Comparison of ENCODE assay signal across 14 cellular contexts in the genomic region with DNA sequence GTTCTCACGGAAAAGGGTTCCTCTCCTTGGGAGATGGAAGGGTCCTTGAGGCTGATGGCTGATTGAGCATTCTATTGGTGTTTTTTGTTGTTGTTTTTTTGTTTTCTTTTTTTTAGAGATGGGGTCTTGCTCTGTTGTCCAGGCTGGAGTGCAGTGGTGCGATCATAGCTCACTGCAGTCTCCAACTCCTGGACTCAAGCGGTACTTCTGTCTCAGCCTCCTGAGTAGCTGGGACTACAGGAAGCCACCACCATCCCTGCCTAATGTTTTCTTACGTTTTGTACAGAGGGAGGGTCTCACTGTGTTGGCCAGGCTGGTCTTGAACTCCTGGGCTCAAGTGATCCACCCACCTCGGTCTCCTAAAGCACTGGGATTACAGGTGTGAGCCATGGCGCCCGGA. TPM values are rescaled to one million over a fixed set of nuclear protein-coding genes. Genes with fewer than 3 reads are reported as not detected.
"Had no signal": no experiment of that assay in that cellular context is flagged by ENCODE, and none has a peak within 500 bp of the region (broad histone marks: within the 10 kb centered on the region; RNA-seq: fewer than 3 reads in every experiment).

No MANE protein-coding gene starts in this region.

RNA-seq across cellular contexts. Expression of gene RETN, which starts 6.7 kb away (rescaled TPM):
- total RNA-seq: activated B cell treated with CpG ODN at 0.5 μM for 24 hours; activated CD4-positive, alpha-beta memory T cell treated with anti-CD3 and anti-CD28 coated beads for 36 hours; activated CD4-positive, alpha-beta memory T cell treated with anti-CD3 and anti-CD28 coated beads, Interleukin-2, amount 10 ng/mL, durations not matched to agents 7 days and 5 days; activated CD4-positive, alpha-beta T cell treated with anti-CD3 and anti-CD28 coated beads for 36 hours; activated CD4-positive, alpha-beta T cell treated with anti-CD3 and anti-CD28 coated beads, Interleukin-2, amount 10 ng/mL, durations not matched to agents 24 days and 14 days; activated CD4-positive, alpha-beta T cell treated with anti-CD3 and anti-CD28 coated beads, Interleukin-2, amount 10 ng/mL, durations not matched to agents 7 days and 5 days; activated CD8-positive, alpha-beta memory T cell treated with anti-CD3 and anti-CD28 coated beads for 36 hours; activated CD8-positive, alpha-beta memory T cell treated with anti-CD3 and anti-CD28 coated beads, Interleukin-2, amount 10 ng/mL, durations not matched to agents 7 days and 5 days; activated CD8-positive, alpha-beta T cell treated with anti-CD3 and anti-CD28 coated beads for 36 hours; T-helper 1 cell treated with Interleukin-12 subunit alpha and Interleukin-12 subunit beta and Interleukin-4 antibody, amounts not matched to agents 30 ng/mL and 1 ng/mL, for 36 hours; T-helper 17 cell; T-helper 2 cell treated with Interferon-gamma antibody and Interleukin-4, amounts not matched to agents 100 ng/mL and 5 ng/mL, for 36 hours; WTC11 had no signal

RNA-seq across cellular contexts. Expression of gene MCEMP1, which starts 14.8 kb away (rescaled TPM):
- total RNA-seq: activated B cell treated with CpG ODN at 0.5 μM for 24 hours; activated CD4-positive, alpha-beta memory T cell treated with anti-CD3 and anti-CD28 coated beads for 36 hours; activated CD4-positive, alpha-beta memory T cell treated with anti-CD3 and anti-CD28 coated beads, Interleukin-2, amount 10 ng/mL, durations not matched to agents 7 days and 5 days; activated CD4-positive, alpha-beta T cell treated with anti-CD3 and anti-CD28 coated beads for 36 hours; activated CD4-positive, alpha-beta T cell treated with anti-CD3 and anti-CD28 coated beads, Interleukin-2, amount 10 ng/mL, durations not matched to agents 24 days and 14 days; activated CD4-positive, alpha-beta T cell treated with anti-CD3 and anti-CD28 coated beads, Interleukin-2, amount 10 ng/mL, durations not matched to agents 7 days and 5 days; activated CD8-positive, alpha-beta memory T cell treated with anti-CD3 and anti-CD28 coated beads for 36 hours; activated CD8-positive, alpha-beta memory T cell treated with anti-CD3 and anti-CD28 coated beads, Interleukin-2, amount 10 ng/mL, durations not matched to agents 7 days and 5 days; activated CD8-positive, alpha-beta T cell treated with anti-CD3 and anti-CD28 coated beads for 36 hours; activated CD8-positive, alpha-beta T cell treated with anti-CD3 and anti-CD28 coated beads, Interleukin-2, amount 10 ng/mL, durations not matched to agents 7 days and 5 days; T-helper 1 cell treated with Interleukin-12 subunit alpha and Interleukin-12 subunit beta and Interleukin-4 antibody, amounts not matched to agents 30 ng/mL and 1 ng/mL, for 36 hours; T-helper 2 cell treated with Interferon-gamma antibody and Interleukin-4, amounts not matched to agents 100 ng/mL and 5 ng/mL, for 36 hours; WTC11 had no signal

RNA-seq across cellular contexts. Expression of gene PCP2, which starts 28.6 kb away (rescaled TPM):
- total RNA-seq: activated CD8-positive, alpha-beta memory T cell treated with anti-CD3 and anti-CD28 coated beads for 36 hours had no signal
